In genomic region chr6:44977406-44977740, GRCh38 we compare ENCODE assay signal across 15 cellular contexts.
DNase-seq lines count a peak whose midpoint lies in the region; ATAC-seq, FAIRE-seq and TF ChIP-seq lines count a peak whose summit lies in the region.
"Had no signal": no experiment of that assay in that cellular context is flagged by ENCODE, and none has a peak within 500 bp of the region (broad histone marks: within the 10 kb centered on the region; RNA-seq: fewer than 3 reads in every experiment).

No MANE protein-coding gene starts in this region.

- no TSS peak for BruUV-seq in GM12878 (replicated peaks; lab: Mats Ljungman, UMichigan)

- peak; percentile 57 for ATAC-seq in GM19328 (IDR thresholded peaks at IDR 0.05; ENCODE audit: unreplicated experiment)
- ATAC-seq in HG03045 (IDR thresholded peaks at IDR 0.05; ENCODE audit: unreplicated experiment) = peak; percentile 56
- ATAC-seq in GM12878 = peak; percentile 66

- H3K79me2 ChIP-seq in GM12878 (ENCODE audit: control insufficient read depth, insufficient read depth, low read length) = no peaks in the 10 kb centered on the region

- SMC1A ChIA-PET in GM12878 (lab: Charles Lee; ENCODE audit: uncharacterized antibody, unreplicated experiment) = interaction anchor here (0.9 to 1.6 kb wide), 4 partner anchors 13 to 68 kb away, joined by 3 to 5 read pairs (median 3); no protein-coding TSS in a partner anchor

- H3K4me3 Mint-ChIP-seq in CD8-positive, alpha-beta memory T cell = peak overlapping the region in 5 of 7 donors; percentile 11 to 80 (median 37)
- H3K4me3 Mint-ChIP-seq in endothelial cell (ENCODE audit: unreplicated experiment) (no peak overlapping the region), mesothelial cell of epicardium (no peak overlapping the region)
- H3K4me3 Mint-ChIP-seq: naive B cell, type B pancreatic cell had no signal

- TF ChIP-seq POLR2A in GM12878 (IDR thresholded peaks at IDR 0.05; ENCODE audit: low read depth, low read length) = no peak

- TF ChIP-seq CTCF in GM12878 (IDR thresholded peaks at IDR 0.05 in 2 of 3, conservative IDR thresholded peaks at IDR 0.05 in 1 of 3; ENCODE audit: control insufficient read depth in 2 of 3, extremely low read depth in 1 of 3, insufficient read depth in 1 of 3, low read depth in 3 of 3, low read length in 3 of 3) (no peak), endothelial cell (IDR thresholded peaks at IDR 0.05; ENCODE audit: unreplicated experiment) (no peak), mesothelial cell of epicardium (IDR thresholded peaks at IDR 0.05; ENCODE audit: unreplicated experiment) (no peak)

- no peak for TF ChIP-seq RAD21 in GM12878 (IDR thresholded peaks at IDR 0.05; ENCODE audit: insufficient read depth, low read depth, low read length)

- H3K27ac Mint-ChIP-seq in CD8-positive, alpha-beta memory T cell = peak overlapping the region in 3 of 8 donors; percentile 4 to 97 (median 55)
- no peak overlapping the region for H3K27ac Mint-ChIP-seq in endothelial cell (ENCODE audit: unreplicated experiment)
- H3K27ac Mint-ChIP-seq in mesothelial cell of epicardium = no peak overlapping the region
- H3K27ac Mint-ChIP-seq: type B pancreatic cell had no signal

- peaks cover 4% of the 10 kb centered on the region for H3K9me3 ChIP-seq in CD8-positive, alpha-beta memory T cell (ENCODE audit: low read length)
- H3K9me3 ChIP-seq in GM12878 (replicated peaks; ENCODE audit: control insufficient read depth, insufficient read depth, low read length) = peaks cover 2% of the 10 kb centered on the region; the same call in 2 of the 3 replicates

- H3K4me1 ChIP-seq in CD8-positive, alpha-beta memory T cell (ENCODE audit: insufficient read depth, low read length) = peaks cover 28% of the 10 kb centered on the region
- no peaks in the 10 kb centered on the region for H3K4me1 ChIP-seq in GM12878 (ENCODE audit: control insufficient read depth, insufficient read depth, low read length)

- H3K4me3 ChIP-seq in CD8-positive, alpha-beta memory T cell (ENCODE audit: low read length) = no peak overlapping the region
- H3K4me3 ChIP-seq in GM12878 = no peak overlapping the region

- H3K36me3 Mint-ChIP-seq in CD8-positive, alpha-beta memory T cell = peaks cover 0 to 15% (median 5%) of the 10 kb centered on the region in 3 donors
- peaks cover 16% of the 10 kb centered on the region for H3K36me3 Mint-ChIP-seq in endothelial cell (ENCODE audit: low read depth, unreplicated experiment)
- peaks cover 20% of the 10 kb centered on the region for H3K36me3 Mint-ChIP-seq in mesothelial cell of epicardium

- POLR2A ChIA-PET in CD8-positive, alpha-beta memory T cell (lab: Charles Lee) = no interaction called here
- POLR2A ChIA-PET in GM12878 (lab: Charles Lee) = no interaction called here

- H3K4me1 Mint-ChIP-seq in CD8-positive, alpha-beta memory T cell = peaks cover 14 to 63% (median 50%) of the 10 kb centered on the region in 3 donors
- H3K4me1 Mint-ChIP-seq in endothelial cell (ENCODE audit: unreplicated experiment) (no peaks in the 10 kb centered on the region), mesothelial cell of epicardium (peaks cover 8% of the 10 kb centered on the region)

- no peak for FAIRE-seq in GM12878 (lab: Jason Lieb, UNC)

- intact Hi-C loops in GM12878 (cut with micrococcal nuclease; ENCODE audit: unreplicated experiment) = no loop called here

- RAD21 ChIA-PET in GM12878 (lab: Charles Lee; ENCODE audit: unreplicated experiment) = interaction anchor here (1.0 kb wide), 1 partner anchor 108 kb away, joined by 3 read pairs; no protein-coding TSS in a partner anchor

- H3K27ac ChIP-seq in CD8-positive, alpha-beta memory T cell (ENCODE audit: low read depth, low read length) = no peak overlapping the region
- H3K27ac ChIP-seq in GM12878 (ENCODE audit: control insufficient read depth, insufficient read depth) = no peak overlapping the region
- H3K27ac ChIP-seq: C4-2B had no signal

- in situ Hi-C loops in GM12878 (cut with MboI) = no loop called here

- no peaks in the 10 kb centered on the region for H4K20me1 ChIP-seq in GM12878 (ENCODE audit: control insufficient read depth, insufficient read depth)

- H3K27me3 ChIP-seq in CD8-positive, alpha-beta memory T cell (ENCODE audit: insufficient read depth, low read length, poor library complexity, severe bottlenecking) = no peaks in the 10 kb centered on the region
- H3K27me3 ChIP-seq in GM12878 (replicated peaks in 1 of 2; ENCODE audit: control insufficient read depth in 2 of 2, insufficient read depth in 2 of 2, low read length in 1 of 2) = no peaks in the 10 kb centered on the region

- no peak overlapping the region for H3K9ac ChIP-seq in GM12878 (ENCODE audit: control insufficient read depth, insufficient read depth, low read length)

- no peaks in the 10 kb centered on the region for H3K27me3 Mint-ChIP-seq in CD8-positive, alpha-beta memory T cell
- no peaks in the 10 kb centered on the region for H3K27me3 Mint-ChIP-seq in endothelial cell (ENCODE audit: unreplicated experiment)
- H3K27me3 Mint-ChIP-seq in mesothelial cell of epicardium (ENCODE audit: low read depth) = no peaks in the 10 kb centered on the region
- H3K27me3 Mint-ChIP-seq: naive B cell, type B pancreatic cell had no signal

- no peaks in the 10 kb centered on the region for H3K36me3 ChIP-seq in CD8-positive, alpha-beta memory T cell (ENCODE audit: insufficient read depth, low read length)
- no peaks in the 10 kb centered on the region for H3K36me3 ChIP-seq in GM12878 (ENCODE audit: control insufficient read depth in 2 of 2, insufficient read depth in 2 of 2, low read length in 1 of 2)

- CTCF ChIA-PET in CD8-positive, alpha-beta memory T cell (lab: Charles Lee) = no interaction called here
- CTCF ChIA-PET in GM12878 (lab: Yijun Ruan, JAX) = interaction anchor here (0.7 to 1.0 kb wide), 2 partner anchors 13 to 23 kb away, joined by 3 read pairs; no protein-coding TSS in a partner anchor

- no peak overlapping the region for H2AFZ ChIP-seq in GM12878 (ENCODE audit: control insufficient read depth, low read depth, low read length)

- no peak for TF ChIP-seq EP300 in GM12878 (IDR thresholded peaks at IDR 0.05; ENCODE audit: borderline replicate concordance in 1 of 2, control insufficient read depth in 1 of 2, low read depth in 2 of 2, low read length in 2 of 2)

- peak in 3 of 5 donors; percentile 3 to 65 (median 62) for DNase-seq in CD8-positive, alpha-beta memory T cell
- DNase-seq in GM12878 (ENCODE audit: low read depth, low spot score) (no peak), SKM-1 (lab: John Stamatoyannopoulos, UW; ENCODE audit: unreplicated experiment) (no peak), endothelial cell (ENCODE audit: low spot score) (no peak), NOMO-1 treated with DMSO at 0.1 percent for 48 hours (lab: John Stamatoyannopoulos, UW; ENCODE audit: unreplicated experiment) (no peak), mesothelial cell of epicardium (ENCODE audit: low spot score in 2 of 2, unreplicated experiment in 2 of 2) (no peak)
- DNase-seq: activated CD4-positive, CD25-positive, alpha-beta regulatory T cell; EL; naive B cell; NCI-H1930; NCI-H526 had no signal

- no peak overlapping the region for H3K4me2 ChIP-seq in GM12878 (ENCODE audit: control insufficient read depth, insufficient read depth)

- H3K9me3 Mint-ChIP-seq in CD8-positive, alpha-beta memory T cell = peaks cover 0 to 7% (median 5%) of the 10 kb centered on the region in 5 donors
- H3K9me3 Mint-ChIP-seq in endothelial cell (ENCODE audit: unreplicated experiment) (peaks cover 7% of the 10 kb centered on the region), mesothelial cell of epicardium (peaks cover 21% of the 10 kb centered on the region)

TF ChIP-seq in GM12878, 131 proteins besides CTCF, POLR2A, EP300 and RAD21:
- TF ChIP-seq MEF2A (IDR thresholded peaks at IDR 0.05; ENCODE audit: insufficient read depth, low read depth, low read length) (peak; percentile 63; the same call in 1 of the 2 replicates), RUNX3 (IDR thresholded peaks at IDR 0.05; ENCODE audit: low read length) (0 out of 2 replicates have a peak, but pooled peaks have one; percentile 1), NFIC (IDR thresholded peaks at IDR 0.05; ENCODE audit: low read depth, low read length) (peak; percentile 58; the same call in 1 of the 2 replicates), POU2F2 (IDR thresholded peaks at IDR 0.05; ENCODE audit: borderline replicate concordance, low read depth, low read length) (no peak)

Comparison
In these comparisons a context has a peak if more than half of its experiments do, and no peak if none do; other contexts are left out.
1. DNase-seq: peak in CD8-positive, alpha-beta memory T cell (3 of 5); none in GM12878 (single experiment), SKM-1 (single experiment), endothelial cell (single experiment), NOMO-1 treated with DMSO at 0.1 percent for 48 hours (single experiment) and mesothelial cell of epicardium (0 of 2).
2. H3K4me3 Mint-ChIP-seq: peak in CD8-positive, alpha-beta memory T cell (5 of 7); none in endothelial cell (single experiment) and mesothelial cell of epicardium (single experiment).
3. Peak in every context shown above with its lines, with median percentiles within 50 percentile points of each other: ATAC-seq.